13 cellular contexts compared by ENCODE assay signal in the genomic region with DNA sequence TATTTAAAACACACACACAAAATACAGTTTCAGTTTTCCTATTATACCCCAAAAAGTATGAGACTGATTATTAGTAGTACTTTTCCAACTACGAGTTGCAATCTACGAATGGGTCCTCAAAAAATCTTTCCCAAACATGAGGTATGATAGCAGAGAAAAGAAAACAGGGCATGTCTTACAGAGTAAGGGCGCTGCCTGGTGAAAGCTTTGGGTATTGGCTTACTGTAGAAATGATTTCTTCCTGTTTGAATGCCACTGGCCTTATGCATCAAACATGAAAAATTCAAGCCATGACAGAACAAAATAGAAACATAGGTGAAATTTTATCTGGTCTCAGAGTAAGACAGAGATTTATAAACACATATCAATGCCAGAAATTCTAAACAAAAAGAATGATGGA.
A peak's percentile ranks its signal among the peaks of the same experiment; 100 is the strongest.
DNase-seq lines count a peak whose midpoint lies in the region; ATAC-seq and TF ChIP-seq lines count a peak whose summit lies in the region.
"Had no signal": no experiment of that assay in that cellular context is flagged by ENCODE, and none has a peak within 500 bp of the region (broad histone marks: within the 10 kb centered on the region; RNA-seq: fewer than 3 reads in every experiment).

No MANE protein-coding gene starts in this region.

- peaks cover 0 to 4% of the 10 kb centered on the region in 2 donors for H3K27me3 Mint-ChIP-seq in effector memory CD8-positive, alpha-beta T cell
- H3K27me3 Mint-ChIP-seq: activated CD8-positive, alpha-beta T cell treated with anti-CD3 and anti-CD28 coated beads for 36 hours had no signal

- H3K9me2 ChIP-seq in GM23248 (ENCODE audit: insufficient read depth) = no peaks in the 10 kb centered on the region

- DNase-seq in NCI-H1417 (lab: John Stamatoyannopoulos, UW) (peak in 2 of 3 experiments; percentile 2 to 4), NCI-H1417 treated with DMSO at 0.1 percent for 48 hours (lab: John Stamatoyannopoulos, UW) (no peak), GM23248 (peak; percentile 26), WERI-Rb-1 (peak; percentile 15), kidney tubule cell (ENCODE audit: low spot score) (peak; percentile 15), lower leg skin (ENCODE audit: low spot score in 2 of 2) (no peak), H4 (ENCODE audit: low spot score) (no peak)
- DNase-seq in effector memory CD8-positive, alpha-beta T cell = no peak
- DNase-seq: activated CD8-positive, alpha-beta T cell treated with anti-CD3 and anti-CD28 coated beads for 36 hours; NCI-H345; stimulated activated CD4-positive, alpha-beta T cell treated with anti-CD3 and anti-CD28 coated beads, Interleukin-12 subunit alpha, Interleukin-12 subunit beta, amount 100 ng/mL, for 4 hours; stimulated activated CD8-positive, alpha-beta memory T cell treated with anti-CD3 and anti-CD28 coated beads, Interleukin-4, amount 100 ng/mL, for 48 hours had no signal

- H3K9ac ChIP-seq in GM23248 = no peak overlapping the region

- TF ChIP-seq CTCF in WERI-Rb-1 (IDR thresholded peaks at IDR 0.05; ENCODE audit: low read depth, low read length) (peak; percentile 68), lower leg skin (IDR thresholded peaks at IDR 0.05) (no peak)

- H3K36me3 Mint-ChIP-seq in effector memory CD8-positive, alpha-beta T cell (ENCODE audit: insufficient read depth) = no peaks in the 10 kb centered on the region
- H3K36me3 Mint-ChIP-seq: activated naive CD4-positive, alpha-beta T cell treated with anti-CD3 and anti-CD28 coated beads, Interleukin-2, amount 50 U/mL, for 24 hours had no signal

- H3K27ac Mint-ChIP-seq in effector memory CD8-positive, alpha-beta T cell = no peak overlapping the region
- H3K27ac Mint-ChIP-seq: activated CD8-positive, alpha-beta T cell treated with anti-CD3 and anti-CD28 coated beads for 36 hours; activated naive CD4-positive, alpha-beta T cell treated with anti-CD3 and anti-CD28 coated beads, Interleukin-2, amount 50 U/mL, for 24 hours had no signal

- no peak overlapping the region for H3K4me3 Mint-ChIP-seq in effector memory CD8-positive, alpha-beta T cell
- H3K4me3 Mint-ChIP-seq: activated CD8-positive, alpha-beta T cell treated with anti-CD3 and anti-CD28 coated beads for 36 hours; activated naive CD4-positive, alpha-beta T cell treated with anti-CD3 and anti-CD28 coated beads, Interleukin-2, amount 50 U/mL, for 24 hours had no signal

- no peak overlapping the region for H2AFZ ChIP-seq in GM23248

- H3K4me1 Mint-ChIP-seq in effector memory CD8-positive, alpha-beta T cell (ENCODE audit: low read depth in 2 of 2) = peaks cover 0 to 2% of the 10 kb centered on the region in 2 donors
- H3K4me1 Mint-ChIP-seq: activated naive CD4-positive, alpha-beta T cell treated with anti-CD3 and anti-CD28 coated beads, Interleukin-2, amount 50 U/mL, for 24 hours had no signal

- no peak overlapping the region for H3K4me3 ChIP-seq in GM23248
- H3K4me3 ChIP-seq in WERI-Rb-1 (ENCODE audit: low read depth, low read length) = no peak overlapping the region
- no peak overlapping the region for H3K4me3 ChIP-seq in lower leg skin (ENCODE audit: low read depth, poor library complexity, severe bottlenecking)

- TF ChIP-seq POLR2A in lower leg skin (IDR thresholded peaks at IDR 0.05) = no peak

- H3K9me3 Mint-ChIP-seq in effector memory CD8-positive, alpha-beta T cell = no peaks in the 10 kb centered on the region
- H3K9me3 Mint-ChIP-seq: activated CD8-positive, alpha-beta T cell treated with anti-CD3 and anti-CD28 coated beads for 36 hours; activated naive CD4-positive, alpha-beta T cell treated with anti-CD3 and anti-CD28 coated beads, Interleukin-2, amount 50 U/mL, for 24 hours had no signal

- H3K27ac ChIP-seq in GM23248 (no peak overlapping the region), WERI-Rb-1 (no peak overlapping the region)

- H3K4me2 ChIP-seq in GM23248 (ENCODE audit: unreplicated experiment) = no peak overlapping the region

- ATAC-seq in effector memory CD8-positive, alpha-beta T cell (replicated peaks) = no peak
- ATAC-seq: activated CD8-positive, alpha-beta T cell treated with anti-CD3 and anti-CD28 coated beads for 36 hours had no signal

- 97% methylated on average over 3 of the region's 3 CpGs for WGBS in GM23248 (ENCODE audit: low coverage in 1 of 2, low lambda C conversion rate in 2 of 2, missing lambda C conversion rate in 2 of 2), 2 experiments
- WGBS in lower leg skin, 2 donors = 84 to 86% methylated on average over 3 of the region's 3 CpGs

- in situ Hi-C loops in GM23248 (cut with MboI) = no loop called here

- H3K79me2 ChIP-seq in GM23248 (ENCODE audit: insufficient read depth) = no peaks in the 10 kb centered on the region

- no peaks in the 10 kb centered on the region for H3K4me1 ChIP-seq in GM23248 (ENCODE audit: insufficient read depth)

- H3K9me3 ChIP-seq in GM23248 (ENCODE audit: low read depth) = no peaks in the 10 kb centered on the region
- no peaks in the 10 kb centered on the region for H3K9me3 ChIP-seq in WERI-Rb-1 (ENCODE audit: severe bottlenecking)

- 0 out of 2 replicates have a peak, but pooled peaks cover 3% of the 10 kb centered on the region for H3K36me3 ChIP-seq in GM23248 (ENCODE audit: low read depth)
- no peaks in the 10 kb centered on the region for H3K36me3 ChIP-seq in WERI-Rb-1

- H4K20me1 ChIP-seq in GM23248 (ENCODE audit: insufficient read depth) = no peaks in the 10 kb centered on the region; the same call in 1 of the 2 replicates

- H3F3A ChIP-seq in GM23248 (ENCODE audit: insufficient read depth) = no peaks in the 10 kb centered on the region

- intact Hi-C loops in lower leg skin (cut with DNase I; ENCODE audit: low total_unique reads) = no loop called here

- H3K27me3 ChIP-seq in GM23248 (replicated peaks; ENCODE audit: insufficient read depth) (no peaks in the 10 kb centered on the region), WERI-Rb-1 (ENCODE audit: insufficient read depth, low read depth, severe bottlenecking) (no peaks in the 10 kb centered on the region)

Comparison
In these comparisons a context has a peak if more than half of its experiments do, and no peak if none do; other contexts are left out.
1. DNase-seq: peak in NCI-H1417 (2 of 3), GM23248 (single experiment), WERI-Rb-1 (single experiment) and kidney tubule cell (single experiment); none in NCI-H1417 treated with DMSO at 0.1 percent for 48 hours (single experiment), lower leg skin (0 of 2), effector memory CD8-positive, alpha-beta T cell (0 of 3) and H4 (single experiment).